Comparison of ENCODE assay signal across 8 cellular contexts in genomic region chr19:53906211-53907192, GRCh38. TPM values are rescaled to one million over a fixed set of nuclear protein-coding genes. Genes with fewer than 3 reads are reported as not detected.
DNase-seq lines count a peak whose midpoint lies in the region; ATAC-seq, FAIRE-seq and TF ChIP-seq lines count a peak whose summit lies in the region.

No MANE protein-coding gene starts in this region.

- no peak for FAIRE-seq in frontal cortex (lab: Jason Lieb, UNC)

- H3K9me3 ChIP-seq in DND-41 (ENCODE audit: insufficient read depth, low read length, severe bottlenecking) (no peaks in the 10 kb centered on the region), uterus (no peaks in the 10 kb centered on the region)

- no peak overlapping the region for H3K9ac ChIP-seq in DND-41 (ENCODE audit: low read depth, low read length)

- ATAC-seq in DND-41 (ENCODE audit: insufficient read depth, low read depth): peak; percentile 42; the same call in 1 of the 3 replicates

- H3K27ac ChIP-seq in DND-41 (ENCODE audit: low read length) (no peak overlapping the region), uterus (no peak overlapping the region)

- H3K27me3 ChIP-seq in DND-41 (ENCODE audit: insufficient read depth, low read length, poor library complexity) (no peaks in the 10 kb centered on the region), uterus (peaks cover 15 to 38% of the 10 kb centered on the region in 2 donors)

- no peak for TF ChIP-seq POLR2A in uterus (IDR thresholded peaks at IDR 0.05)

- no peaks in the 10 kb centered on the region for H3K36me3 ChIP-seq in DND-41 (ENCODE audit: insufficient read depth, low read length)
- no peaks in the 10 kb centered on the region for H3K36me3 ChIP-seq in uterus

- H3K79me2 ChIP-seq in DND-41 (ENCODE audit: insufficient read depth, low read length): no peaks in the 10 kb centered on the region

- no peak overlapping the region for H2AFZ ChIP-seq in DND-41 (ENCODE audit: low read depth, low read length)

- DNase-seq in DND-41 (peak; percentile 26), NCI-H226 (peak; percentile 2), activated T-helper 1 cell treated with Interleukin-2 at 50 U/mL for 16 hours (ENCODE audit: low read depth) (peak; percentile 43), frontal cortex (ENCODE audit: low spot score in 2 of 2) (peak; percentile 74 to 79), posterior vena cava (ENCODE audit: low spot score) (peak; percentile 89), uterus (peak in 1 of 2 donors; percentile 26), DMS53 (lab: John Stamatoyannopoulos, UW) (no peak), NCI-H187 (lab: John Stamatoyannopoulos, UW) (no peak)

- H3K4me3 ChIP-seq in DND-41 (ENCODE audit: low read depth in 1 of 2, low read length in 2 of 2): no peak overlapping the region
- H3K4me3 ChIP-seq in uterus: no peak overlapping the region

- no peaks in the 10 kb centered on the region for H4K20me1 ChIP-seq in DND-41 (ENCODE audit: insufficient read depth, low read length)

- TF ChIP-seq CTCF in DND-41 (IDR thresholded peaks at IDR 0.05; ENCODE audit: borderline replicate concordance, extremely low read depth, low read length, poor library complexity, severe bottlenecking) (peak; percentile 69), uterus (IDR thresholded peaks at IDR 0.05) (peak; percentile 38 to 67 (median 46))

- H3K4me2 ChIP-seq in DND-41 (ENCODE audit: insufficient read depth, low read length): no peak overlapping the region

- intact Hi-C loops in posterior vena cava (cut with DNase I): no loop called here
- intact Hi-C loops in uterus (cut with DNase I; ENCODE audit: low total_unique reads): no loop called here

- H3K4me1 ChIP-seq in DND-41 (ENCODE audit: insufficient read depth, low read length) (no peaks in the 10 kb centered on the region), uterus (peaks cover 0 to 5% of the 10 kb centered on the region in 2 donors)

RNA-seq across cellular contexts. Expression of gene CACNG7, which starts 2.6 kb away (rescaled TPM):
- total RNA-seq in frontal cortex (4.9 TPM), posterior vena cava (not detected), uterus (1 to 10 TPM in 1 of 4 donors, not detected in 3; 1.0 TPM)

RNA-seq across cellular contexts. Expression of gene PRKCG, which starts 24.5 kb away (rescaled TPM):
- total RNA-seq in frontal cortex (1.2 TPM), posterior vena cava (under 1 TPM in 1 of 2 donors, not detected in 1; 0.48 TPM), uterus (under 1 TPM in 1 of 4 donors, not detected in 3; 0.69 TPM)

RNA-seq across cellular contexts. Expression of gene MYADM, which starts 38.8 kb away (rescaled TPM):
- total RNA-seq in frontal cortex (2.4 TPM), posterior vena cava (100 to 1,000 TPM; 360 to 372 TPM), uterus (100 to 1,000 TPM in 1 of 4 donors, 10 to 100 TPM in 3; 22.7 to 386 (median 77.4) TPM)

RNA-seq across cellular contexts. Expression of gene CACNG8, which starts 56.2 kb away (rescaled TPM):
- total RNA-seq in frontal cortex: 4.1 TPM
- under 1 TPM; 0.05 to 0.09 TPM for total RNA-seq in posterior vena cava
- total RNA-seq in uterus: under 1 TPM in 2 of 4 donors, not detected in 2; 0.21 to 0.24 TPM

Comparison
In these comparisons a context has a peak if more than half of its experiments do, and no peak if none do; other contexts are left out.
1. DNase-seq: peak in DND-41 (single experiment), NCI-H226 (single experiment), activated T-helper 1 cell treated with Interleukin-2 at 50 U/mL for 16 hours (single experiment), frontal cortex (2 of 2) and posterior vena cava (single experiment); none in DMS53 (single experiment) and NCI-H187 (0 of 2).